1 cellular context compared by ENCODE assay signal in the genomic region with DNA sequence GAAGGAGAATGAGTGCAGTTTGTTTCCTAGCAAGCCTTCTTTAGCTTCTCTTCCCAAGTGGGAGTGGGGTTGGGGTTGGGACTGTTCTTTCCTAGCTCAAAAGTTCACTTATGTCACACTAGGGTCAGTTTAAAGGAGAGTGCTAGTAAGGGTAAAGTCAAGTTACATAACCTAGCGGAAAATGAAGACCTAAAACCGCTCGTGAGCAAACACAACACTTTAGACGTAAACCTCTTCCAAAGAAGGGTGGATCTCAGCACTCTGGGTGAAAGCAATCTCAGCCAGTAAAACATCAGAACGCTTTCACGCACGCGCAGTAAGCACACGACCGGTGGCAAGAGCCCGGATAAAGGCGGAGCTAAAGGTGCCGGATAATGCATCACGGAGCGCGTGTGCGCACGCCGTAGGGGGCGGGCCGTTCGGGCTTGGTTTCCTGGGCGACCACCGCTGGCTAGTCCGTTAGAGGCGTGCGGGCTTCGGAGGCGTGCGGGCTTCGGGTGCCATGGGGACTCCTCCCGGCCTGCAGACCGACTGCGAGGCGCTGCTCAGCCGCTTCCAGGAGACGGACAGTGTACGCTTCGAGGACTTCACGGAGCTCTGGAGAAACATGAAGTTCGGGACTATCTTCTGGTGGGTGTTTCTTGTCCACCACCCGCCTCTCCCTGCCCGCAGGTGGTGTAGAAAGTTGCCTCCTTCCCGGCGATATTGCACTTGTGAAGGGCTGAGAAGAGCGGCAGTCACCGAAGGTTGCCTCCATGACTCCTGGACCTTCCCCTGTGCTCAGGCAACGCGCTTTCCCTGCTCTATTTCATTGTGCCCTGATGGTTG.
TF ChIP-seq lines count a peak whose summit lies in the region.

TSS of gene SNAPC1 (plus strand) at position 462 of the 828 bp plus-strand sequence. CDS start at position 503, 41 bp downstream.

TF ChIP-seq in SK-N-SH, 30 proteins besides CTCF, POLR2A, EP300 and RAD21 (continued from another document):
- TF ChIP-seq, protein P1, sequence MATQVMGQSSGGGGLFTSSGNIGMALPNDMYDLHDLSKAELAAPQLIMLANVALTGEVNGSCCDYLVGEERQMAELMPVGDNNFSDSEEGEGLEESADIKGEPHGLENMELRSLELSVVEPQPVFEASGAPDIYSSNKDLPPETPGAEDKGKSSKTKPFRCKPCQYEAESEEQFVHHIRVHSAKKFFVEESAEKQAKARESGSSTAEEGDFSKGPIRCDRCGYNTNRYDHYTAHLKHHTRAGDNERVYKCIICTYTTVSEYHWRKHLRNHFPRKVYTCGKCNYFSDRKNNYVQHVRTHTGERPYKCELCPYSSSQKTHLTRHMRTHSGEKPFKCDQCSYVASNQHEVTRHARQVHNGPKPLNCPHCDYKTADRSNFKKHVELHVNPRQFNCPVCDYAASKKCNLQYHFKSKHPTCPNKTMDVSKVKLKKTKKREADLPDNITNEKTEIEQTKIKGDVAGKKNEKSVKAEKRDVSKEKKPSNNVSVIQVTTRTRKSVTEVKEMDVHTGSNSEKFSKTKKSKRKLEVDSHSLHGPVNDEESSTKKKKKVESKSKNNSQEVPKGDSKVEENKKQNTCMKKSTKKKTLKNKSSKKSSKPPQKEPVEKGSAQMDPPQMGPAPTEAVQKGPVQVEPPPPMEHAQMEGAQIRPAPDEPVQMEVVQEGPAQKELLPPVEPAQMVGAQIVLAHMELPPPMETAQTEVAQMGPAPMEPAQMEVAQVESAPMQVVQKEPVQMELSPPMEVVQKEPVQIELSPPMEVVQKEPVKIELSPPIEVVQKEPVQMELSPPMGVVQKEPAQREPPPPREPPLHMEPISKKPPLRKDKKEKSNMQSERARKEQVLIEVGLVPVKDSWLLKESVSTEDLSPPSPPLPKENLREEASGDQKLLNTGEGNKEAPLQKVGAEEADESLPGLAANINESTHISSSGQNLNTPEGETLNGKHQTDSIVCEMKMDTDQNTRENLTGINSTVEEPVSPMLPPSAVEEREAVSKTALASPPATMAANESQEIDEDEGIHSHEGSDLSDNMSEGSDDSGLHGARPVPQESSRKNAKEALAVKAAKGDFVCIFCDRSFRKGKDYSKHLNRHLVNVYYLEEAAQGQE (IDR thresholded peaks at IDR 0.05; ENCODE audit: low read depth, low read length), result no peak
- TF ChIP-seq SMC3 (IDR thresholded peaks at IDR 0.05; ENCODE audit: low read depth, low read length), result no peak
- no peak for TF ChIP-seq GATA2 (CRISPR knock-in tag; IDR thresholded peaks at IDR 0.05)
- TF ChIP-seq SIN3A (IDR thresholded peaks at IDR 0.05; ENCODE audit: borderline replicate concordance, low read depth, low read length), result 0 out of 2 replicates have a peak, but pooled peaks have one; percentile 13
- TF ChIP-seq FOXM1 (IDR thresholded peaks at IDR 0.05; ENCODE audit: low read depth), result no peak
- TF ChIP-seq TEAD4 (IDR thresholded peaks at IDR 0.05; ENCODE audit: borderline replicate concordance, insufficient read depth), result no peak
- no peak for TF ChIP-seq RCOR1 (IDR thresholded peaks at IDR 0.05; ENCODE audit: low read length)
- TF ChIP-seq, protein P2, sequence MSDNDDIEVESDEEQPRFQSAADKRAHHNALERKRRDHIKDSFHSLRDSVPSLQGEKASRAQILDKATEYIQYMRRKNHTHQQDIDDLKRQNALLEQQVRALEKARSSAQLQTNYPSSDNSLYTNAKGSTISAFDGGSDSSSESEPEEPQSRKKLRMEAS (IDR thresholded peaks at IDR 0.05; ENCODE audit: low read depth), result peak; percentile 69
TF ChIP-seq in SK-N-SH: peak in this region for 8.
